In genomic region chr5:132655821-132656773, GRCh38 we compare ENCODE assay signal across 9 cellular contexts. TPM values are rescaled to one million over a fixed set of nuclear protein-coding genes. Genes with fewer than 3 reads are reported as not detected.
DNase-seq lines count a peak whose midpoint lies in the region; ATAC-seq and TF ChIP-seq lines count a peak whose summit lies in the region.
"Had no signal": no experiment of that assay in that cellular context is flagged by ENCODE, and none has a peak within 500 bp of the region (broad histone marks: within the 10 kb centered on the region; RNA-seq: fewer than 3 reads in every experiment).

No MANE protein-coding gene starts in this region.

- H3K4me1 Mint-ChIP-seq in activated T-cell treated with anti-CD3 and anti-CD28 coated beads, Interleukin-2, amount 50 U/mL, for 72 hours (ENCODE audit: low read depth): peaks cover 58% of the 10 kb centered on the region

- 3 to 7% (median 4%) methylated on average over 21 to 92 of the region's 92 CpGs for WGBS in heart left ventricle, 4 donors

- ATAC-seq in GM18511 (IDR thresholded peaks at IDR 0.05; ENCODE audit: unreplicated experiment): peak; percentile 42
- peak; percentile 62 to 64 for ATAC-seq in activated T-cell treated with anti-CD3 and anti-CD28 coated beads, Interleukin-2, amount 50 U/mL, for 72 hours (replicated peaks in 1 of 2)
- ATAC-seq in heart left ventricle: peak in 2 of 4 donors; percentile 13 to 40
- no peak for ATAC-seq in gastrocnemius medialis

- no peaks in the 10 kb centered on the region for H3K9me3 ChIP-seq in heart left ventricle
- no peaks in the 10 kb centered on the region for H3K9me3 ChIP-seq in gastrocnemius medialis

- TF ChIP-seq CTCF in 22Rv1 (IDR thresholded peaks at IDR 0.05) (peak; percentile 23; the same call in 1 of the 2 replicates), heart left ventricle (IDR thresholded peaks at IDR 0.05) (no peak), gastrocnemius medialis (IDR thresholded peaks at IDR 0.05 in 4 of 5, conservative IDR thresholded peaks at IDR 0.05 in 1 of 5) (no peak)

- H3K36me3 ChIP-seq in heart left ventricle (no peaks in the 10 kb centered on the region), gastrocnemius medialis (no peaks in the 10 kb centered on the region)

- peaks cover 1 to 2% of the 10 kb centered on the region in 2 donors for H3K36me3 Mint-ChIP-seq in activated T-cell treated with anti-CD3 and anti-CD28 coated beads, Interleukin-2, amount 50 U/mL, for 72 hours (ENCODE audit: insufficient read depth in 2 of 2)

- H3K4me1 ChIP-seq in heart left ventricle (peaks cover 0 to 13% (median 7%) of the 10 kb centered on the region in 12 donors), gastrocnemius medialis (peaks cover 0 to 10% of the 10 kb centered on the region in 2 donors)

- H3K27me3 ChIP-seq in heart left ventricle (peaks cover 12 to 35% (median 21%) of the 10 kb centered on the region in 9 donors), gastrocnemius medialis (peaks cover 21 to 35% (median 27%) of the 10 kb centered on the region in 3 donors)

- H3K27ac ChIP-seq in 22Rv1 (no peak overlapping the region), heart left ventricle (no peak overlapping the region), gastrocnemius medialis (no peak overlapping the region)

- H3K4me3 Mint-ChIP-seq in activated T-cell treated with anti-CD3 and anti-CD28 coated beads, Interleukin-2, amount 50 U/mL, for 72 hours: peak overlapping the region; percentile 74 to 82
- H3K4me3 Mint-ChIP-seq: dendritic cell treated with granulocyte-macrophage colony-stimulating factor and Interleukin-4, amounts not matched to agents 40 ng/mL and 50 ng/mL, for 4 days had no signal

- H3K4me3 ChIP-seq in heart left ventricle (peak overlapping the region in 11 of 12 donors; percentile 14 to 53 (median 46)), gastrocnemius medialis (peak overlapping the region; percentile 32 to 47 (median 38))

- in situ Hi-C loops in gastrocnemius medialis (cut with MboI; ENCODE audit: low sequenced_read_pairs in 4 of 4): no loop called here

- peak; percentile 71 for DNase-seq in activated T-cell treated with anti-CD3 and anti-CD28 coated beads, Interleukin-2, amount 50 U/mL, for 72 hours
- DNase-seq in heart left ventricle (no peak), gastrocnemius medialis (no peak), AML-193 (lab: John Stamatoyannopoulos, UW) (no peak), hippocampal formation (lab: John Stamatoyannopoulos, UW) (no peak)
- no peak for DNase-seq in NK-92 treated with Interleukin-12 subunit alpha and Interleukin-12 subunit beta, amount 100 ng/mL, for 24 hours (lab: John Stamatoyannopoulos, UW)

- H3K27ac Mint-ChIP-seq in activated T-cell treated with anti-CD3 and anti-CD28 coated beads, Interleukin-2, amount 50 U/mL, for 72 hours: peak overlapping the region; percentile 49
- H3K27ac Mint-ChIP-seq: dendritic cell treated with granulocyte-macrophage colony-stimulating factor and Interleukin-4, amounts not matched to agents 40 ng/mL and 50 ng/mL, for 4 days had no signal

- peaks cover 0 to 2% of the 10 kb centered on the region in 2 donors for H3K9me3 Mint-ChIP-seq in activated T-cell treated with anti-CD3 and anti-CD28 coated beads, Interleukin-2, amount 50 U/mL, for 72 hours
- H3K9me3 Mint-ChIP-seq: dendritic cell treated with granulocyte-macrophage colony-stimulating factor and Interleukin-4, amounts not matched to agents 40 ng/mL and 50 ng/mL, for 4 days had no signal

- intact Hi-C loops in heart left ventricle (cut with DNase I): no loop called here
- intact Hi-C loops in gastrocnemius medialis (cut with DNase I; ENCODE audit: low total_unique reads): loop anchor here (5.0 kb wide), 1 partner anchor 166 kb away; no protein-coding TSS in a partner anchor

- H3K27me3 Mint-ChIP-seq in activated T-cell treated with anti-CD3 and anti-CD28 coated beads, Interleukin-2, amount 50 U/mL, for 72 hours (ENCODE audit: low read depth): peaks cover 48% of the 10 kb centered on the region

- TF ChIP-seq POLR2A in heart left ventricle (IDR thresholded peaks at IDR 0.05) (no peak), gastrocnemius medialis (IDR thresholded peaks at IDR 0.05) (no peak)

RNA-seq across cellular contexts. Expression of gene IL13, which starts 1.9 kb away (rescaled TPM):
- 10 to 100 TPM in 1 of 2 donors, 1 to 10 TPM in 1; 8.0 to 16.3 TPM for total RNA-seq in activated T-cell treated with anti-CD3 and anti-CD28 coated beads, Interleukin-2, amount 50 U/mL, for 72 hours
- total RNA-seq in heart left ventricle (under 1 TPM in 1 of 9 donors, not detected in 8; 0.34 TPM), gastrocnemius medialis (not detected)
- not detected for polyA plus RNA-seq in heart left ventricle

RNA-seq across cellular contexts. Expression of gene IL4, which starts 17.7 kb away (rescaled TPM):
- 1 to 10 TPM; 1.2 to 1.5 TPM for total RNA-seq in activated T-cell treated with anti-CD3 and anti-CD28 coated beads, Interleukin-2, amount 50 U/mL, for 72 hours
- not detected for total RNA-seq in heart left ventricle
- polyA plus RNA-seq in heart left ventricle: not detected
- not detected for total RNA-seq in gastrocnemius medialis

Comparison
In these comparisons a context has a peak if more than half of its experiments do, and no peak if none do; other contexts are left out.
1. ATAC-seq: peak in GM18511 (single experiment) and activated T-cell treated with anti-CD3 and anti-CD28 coated beads, Interleukin-2, amount 50 U/mL, for 72 hours (2 of 2); none in gastrocnemius medialis (0 of 2).
2. DNase-seq: peak in activated T-cell treated with anti-CD3 and anti-CD28 coated beads, Interleukin-2, amount 50 U/mL, for 72 hours (2 of 2); none in heart left ventricle (0 of 5), gastrocnemius medialis (0 of 2), AML-193 (0 of 2), hippocampal formation (0 of 2) and NK-92 treated with Interleukin-12 subunit alpha and Interleukin-12 subunit beta, amount 100 ng/mL, for 24 hours (single experiment).
3. RNA of gene IL13, which starts 1.9 kb away (total RNA-seq): 8.0 to 16.3 TPM in activated T-cell treated with anti-CD3 and anti-CD28 coated beads, Interleukin-2, amount 50 U/mL, for 72 hours; 0.34 TPM in heart left ventricle and not detected in gastrocnemius medialis; every median in the first group is over 4 times any median in the second.